In the genomic region with DNA sequence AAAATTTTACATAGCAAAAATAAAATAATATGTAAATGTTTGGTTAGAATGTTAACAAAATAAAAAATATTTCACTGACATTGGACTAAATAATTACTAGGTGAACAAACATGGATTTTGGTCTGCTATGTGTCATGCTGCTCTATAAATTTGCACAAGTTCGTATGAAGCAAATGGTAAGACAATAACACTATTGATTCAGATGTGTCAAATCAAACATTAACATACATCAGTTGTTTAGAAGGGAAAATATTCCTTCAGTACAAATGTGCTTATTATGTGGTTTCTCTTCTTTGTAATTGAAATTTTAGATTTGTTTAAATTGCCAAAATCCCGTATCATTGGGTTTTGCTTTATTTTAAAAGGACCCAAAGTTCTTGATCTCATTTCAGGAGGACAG, we compare ENCODE assay signal across 17 cellular contexts.
"Had no signal": no experiment of that assay in that cellular context is flagged by ENCODE, and none has a peak within 500 bp of the region (broad histone marks: within the 10 kb centered on the region; RNA-seq: fewer than 3 reads in every experiment).

No MANE protein-coding gene starts in this region.

- H3K9me3 ChIP-seq: ascending aorta, gastrocnemius medialis, neutrophil, spleen, transverse colon had no signal

- H3K36me3 ChIP-seq: ascending aorta, cardiac muscle cell, gastrocnemius medialis, neutrophil, spleen, transverse colon had no signal

- H3K27me3 ChIP-seq: ascending aorta, cardiac muscle cell, gastrocnemius medialis, neutrophil, spleen, transverse colon had no signal

- ATAC-seq: activated CD8-positive, alpha-beta T cell treated with anti-CD3 and anti-CD28 coated beads, Interleukin-2, amount 10 ng/mL, durations not matched to agents 7 days and 5 days; gastrocnemius medialis; naive thymus-derived CD4-positive, alpha-beta T cell; right cardiac atrium; stimulated activated naive B cell treated with anti-CD40 and anti-IgM and Interleukin-4, amounts not matched to agents 10 μg/mL and 1 μg/mL and 100 μg/mL, for 72 hours had no signal

- H3K4me1 ChIP-seq: gastrocnemius medialis, spleen had no signal

- H3K27ac Mint-ChIP-seq: activated CD8-positive, alpha-beta T cell treated with anti-CD3 and anti-CD28 coated beads, Interleukin-2, amount 10 ng/mL, durations not matched to agents 7 days and 5 days; activated T-helper 1 cell treated with anti-CD3 and anti-CD28 coated beads, Interleukin-12 subunit alpha, Interleukin-12 subunit beta, Interleukin-2, Interleukin-4 antibody, amounts not matched to agents 30 ng/mL and 10 ng/mL and 1 ng/mL, durations not matched to agents 14 hours and 24 hours and 36 hours; naive thymus-derived CD4-positive, alpha-beta T cell; stimulated activated naive B cell treated with anti-CD40 and anti-IgM and Interleukin-4, amounts not matched to agents 10 μg/mL and 1 μg/mL and 100 μg/mL, for 72 hours had no signal

- DNase-seq: activated CD8-positive, alpha-beta T cell treated with anti-CD3 and anti-CD28 coated beads, Interleukin-2, amount 10 ng/mL, durations not matched to agents 7 days and 5 days; activated naive CD4-positive, alpha-beta T cell; gastrocnemius medialis; kidney glomerular epithelial cell; naive thymus-derived CD4-positive, alpha-beta T cell; posterior cingulate gyrus; right cardiac atrium; spleen; stimulated activated CD4-positive, alpha-beta T cell treated with anti-CD3 and anti-CD28 coated beads, Interleukin-2, amount 100 ng/mL, for 24 hours; stimulated activated naive B cell treated with anti-CD40 and anti-IgM and Interleukin-4, amounts not matched to agents 10 μg/mL and 1 μg/mL and 100 μg/mL, for 72 hours; T-helper 9 cell; transverse colon had no signal

- H3K27me3 Mint-ChIP-seq: stimulated activated naive B cell treated with anti-CD40 and anti-IgM and Interleukin-4, amounts not matched to agents 10 μg/mL and 1 μg/mL and 100 μg/mL, for 72 hours had no signal

- H3K27ac ChIP-seq: ascending aorta, gastrocnemius medialis, neutrophil, spleen, transverse colon had no signal

- H3K4me3 ChIP-seq: ascending aorta, cardiac muscle cell, gastrocnemius medialis, lung, spleen, transverse colon had no signal

- H3K36me3 Mint-ChIP-seq: naive thymus-derived CD4-positive, alpha-beta T cell had no signal

- H3K9me3 Mint-ChIP-seq: activated T-helper 1 cell treated with anti-CD3 and anti-CD28 coated beads, Interleukin-12 subunit alpha, Interleukin-12 subunit beta, Interleukin-2, Interleukin-4 antibody, amounts not matched to agents 30 ng/mL and 10 ng/mL and 1 ng/mL, durations not matched to agents 14 hours and 24 hours and 36 hours; stimulated activated naive B cell treated with anti-CD40 and anti-IgM and Interleukin-4, amounts not matched to agents 10 μg/mL and 1 μg/mL and 100 μg/mL, for 72 hours had no signal

- H3K4me3 Mint-ChIP-seq: activated CD8-positive, alpha-beta T cell treated with anti-CD3 and anti-CD28 coated beads, Interleukin-2, amount 10 ng/mL, durations not matched to agents 7 days and 5 days; activated T-helper 1 cell treated with anti-CD3 and anti-CD28 coated beads, Interleukin-12 subunit alpha, Interleukin-12 subunit beta, Interleukin-2, Interleukin-4 antibody, amounts not matched to agents 30 ng/mL and 10 ng/mL and 1 ng/mL, durations not matched to agents 14 hours and 24 hours and 36 hours; naive thymus-derived CD4-positive, alpha-beta T cell; stimulated activated naive B cell treated with anti-CD40 and anti-IgM and Interleukin-4, amounts not matched to agents 10 μg/mL and 1 μg/mL and 100 μg/mL, for 72 hours had no signal
